ENCODE assay signal across 8 cellular contexts in the genomic region with DNA sequence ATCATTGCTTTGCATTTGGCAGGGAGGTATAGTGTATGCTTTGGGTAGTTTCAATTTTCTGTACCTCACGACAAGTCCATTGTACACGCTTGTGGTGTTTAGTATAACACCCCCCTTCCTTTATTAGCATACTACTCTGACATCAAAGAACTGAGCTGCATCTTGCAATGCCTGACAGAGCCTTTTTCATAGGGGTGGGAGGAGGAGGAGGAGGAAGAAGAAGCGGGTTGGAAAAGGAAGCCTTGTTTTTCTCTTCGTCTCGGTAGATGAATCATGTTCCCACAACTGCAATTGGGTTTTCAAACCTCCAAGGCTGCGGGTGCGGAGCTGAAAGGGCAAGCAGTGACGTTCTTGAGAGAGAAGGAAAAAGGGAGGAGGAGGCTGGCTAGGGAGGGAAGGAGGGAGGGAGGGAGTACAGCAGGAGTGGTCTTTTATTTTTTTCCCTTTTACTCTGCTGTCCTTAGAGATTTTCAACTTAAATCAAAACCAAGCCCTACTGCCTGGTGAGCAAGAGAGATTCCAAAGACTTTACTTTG.
DNase-seq lines count a peak whose midpoint lies in the region; ATAC-seq and TF ChIP-seq lines count a peak whose summit lies in the region.

No MANE protein-coding gene starts in this region.

- peak; percentile 52 for ATAC-seq in GM19397 (IDR thresholded peaks at IDR 0.05; ENCODE audit: unreplicated experiment)

- H3K36me3 Mint-ChIP-seq in neural progenitor cell: peaks cover 2% of the 10 kb centered on the region

- H3K27me3 Mint-ChIP-seq in neural progenitor cell (ENCODE audit: insufficient read depth, low read depth): no peaks in the 10 kb centered on the region

- H3K4me1 Mint-ChIP-seq in neural progenitor cell: peaks cover 22% of the 10 kb centered on the region

- no peaks in the 10 kb centered on the region for H3K9me3 Mint-ChIP-seq in neural progenitor cell

- peaks cover 45% of the 10 kb centered on the region for H3K4me1 ChIP-seq in neural progenitor cell
- H3K4me1 ChIP-seq in stomach smooth muscle (ENCODE audit: control insufficient read depth, insufficient read depth, low read length): peaks cover 42% of the 10 kb centered on the region

- peak overlapping the region; percentile 38 for H3K4me3 ChIP-seq in Jurkat, Clone E6-1 (ENCODE audit: low read length)
- H3K4me3 ChIP-seq in fibroblast of mammary gland (ENCODE audit: control insufficient read depth, low read depth, low read length): peak overlapping the region; percentile 70
- H3K4me3 ChIP-seq in neural progenitor cell: peak overlapping the region; percentile 31
- H3K4me3 ChIP-seq in stomach smooth muscle (ENCODE audit: low read length in 2 of 2): peak overlapping the region; percentile 88 to 96

- peak; percentile 54 for DNase-seq in Jurkat, Clone E6-1 (ENCODE audit: low read depth, low spot score)
- DNase-seq in activated T-cell treated with anti-CD3 and anti-CD28 coated beads for 24 hours (ENCODE audit: low read depth) (peak; percentile 61), fibroblast of mammary gland (ENCODE audit: low read depth) (peak; percentile 99), neural progenitor cell (ENCODE audit: low spot score) (peak; percentile 63), NCI-H446 treated with DMSO at 0.1 percent for 48 hours (lab: John Stamatoyannopoulos, UW) (no peak), NCI-H146 (lab: John Stamatoyannopoulos, UW) (no peak)

- H3F3A ChIP-seq in neural progenitor cell (ENCODE audit: low read depth): peaks cover 44% of the 10 kb centered on the region

- no peaks in the 10 kb centered on the region for H3K27me3 ChIP-seq in neural progenitor cell
- H3K27me3 ChIP-seq in stomach smooth muscle (ENCODE audit: control insufficient read depth in 1 of 2, insufficient read depth in 2 of 2, low read length in 2 of 2): no peaks in the 10 kb centered on the region

- TF ChIP-seq CTCF in fibroblast of mammary gland (conservative IDR thresholded peaks at IDR 0.05; ENCODE audit: control insufficient read depth, insufficient read depth, low read depth, low read length): no peak
- no peak for TF ChIP-seq CTCF in neural progenitor cell (IDR thresholded peaks at IDR 0.05)

- H3K79me2 ChIP-seq in neural progenitor cell (ENCODE audit: low read depth): peaks cover 28% of the 10 kb centered on the region

- H3K9me3 ChIP-seq in neural progenitor cell (ENCODE audit: low read depth): no peaks in the 10 kb centered on the region
- H3K9me3 ChIP-seq in stomach smooth muscle (ENCODE audit: control insufficient read depth in 2 of 2, low read length in 2 of 2): no peaks in the 10 kb centered on the region

- no peak overlapping the region for H3K9ac ChIP-seq in neural progenitor cell
- H3K9ac ChIP-seq in stomach smooth muscle (ENCODE audit: low read length in 2 of 2): peak overlapping the region; percentile 81 to 85

- H4K20me1 ChIP-seq in neural progenitor cell (ENCODE audit: low read depth): peaks cover 6% of the 10 kb centered on the region

- no peak overlapping the region for H3K27ac Mint-ChIP-seq in neural progenitor cell

- peak overlapping the region; percentile 81 for H3K27ac ChIP-seq in neural progenitor cell
- peak overlapping the region; percentile 85 for H3K27ac ChIP-seq in stomach smooth muscle (ENCODE audit: low read length)

- H3K36me3 ChIP-seq in neural progenitor cell (no peaks in the 10 kb centered on the region), stomach smooth muscle (ENCODE audit: control insufficient read depth in 2 of 2, insufficient read depth in 2 of 2, low read length in 2 of 2) (no peaks in the 10 kb centered on the region)

- peak overlapping the region; percentile 71 for H3K4me2 ChIP-seq in neural progenitor cell

- H3K4me3 Mint-ChIP-seq in neural progenitor cell: no peak overlapping the region

- no peak overlapping the region for H2AFZ ChIP-seq in neural progenitor cell (replicated peaks)

Comparison
In these comparisons a context has a peak if more than half of its experiments do, and no peak if none do; other contexts are left out.
1. DNase-seq: peak in Jurkat, Clone E6-1 (single experiment), activated T-cell treated with anti-CD3 and anti-CD28 coated beads for 24 hours (single experiment), fibroblast of mammary gland (single experiment) and neural progenitor cell (single experiment); none in NCI-H446 treated with DMSO at 0.1 percent for 48 hours (single experiment) and NCI-H146 (single experiment).
2. H3K4me3 ChIP-seq: peak in every context shown above with its lines; median percentile 92 in stomach smooth muscle; 70 in fibroblast of mammary gland; 38 in Jurkat, Clone E6-1; 31 in neural progenitor cell.